8 cellular contexts compared by ENCODE assay signal in genomic region chr6:13874191-13874549, GRCh38. TPM values are rescaled to one million over a fixed set of nuclear protein-coding genes. Genes with fewer than 3 reads are reported as not detected.
DNase-seq lines count a peak whose midpoint lies in the region; ATAC-seq, FAIRE-seq and TF ChIP-seq lines count a peak whose summit lies in the region.

No MANE protein-coding gene starts in this region.

- DNase-seq in NCI-H2196 (lab: John Stamatoyannopoulos, UW; ENCODE audit: unreplicated experiment) (peak; percentile 44), NCI-H2196 treated with DMSO at 0.1 percent for 48 hours (lab: John Stamatoyannopoulos, UW; ENCODE audit: unreplicated experiment) (no peak), WTC11 (ENCODE audit: low spot score) (no peak), D721Med (ENCODE audit: insufficient read length, low spot score) (no peak), cerebellum (ENCODE audit: low spot score) (no peak)

- H3K9me3 Mint-ChIP-seq in WTC11: peaks cover 29% of the 10 kb centered on the region

- TF ChIP-seq CTCF in WTC11 (IDR thresholded peaks at IDR 0.05): no peak
- no peak for TF ChIP-seq CTCF in D721Med (IDR thresholded peaks at IDR 0.05; ENCODE audit: insufficient read depth, missing control alignments)

- POLR2A ChIA-PET in WTC11 (lab: Charles Lee): interaction anchor here (1.7 kb wide), 1 partner anchor 13 kb away, joined by 6 read pairs; no protein-coding TSS in a partner anchor

- H3K27me3 ChIP-seq in iPS-20b (ENCODE audit: insufficient read depth, low read length) (peaks cover 23% of the 10 kb centered on the region), subcutaneous abdominal adipose tissue (ENCODE audit: control insufficient read depth in 5 of 5, insufficient read depth in 4 of 5, low read length in 5 of 5) (no peaks in the 10 kb centered on the region)

- no peak for FAIRE-seq in D721Med (lab: Jason Lieb, UNC)

- H3K27ac Mint-ChIP-seq in WTC11: no peak overlapping the region; the same call in 1 of the 2 replicates

- no peaks in the 10 kb centered on the region for H3K36me3 ChIP-seq in iPS-20b (ENCODE audit: insufficient read depth, low read depth, low read length)
- H3K36me3 ChIP-seq in subcutaneous abdominal adipose tissue (ENCODE audit: control insufficient read depth in 5 of 5, insufficient read depth in 5 of 5, low read length in 5 of 5): no peaks in the 10 kb centered on the region

- H3K27me3 Mint-ChIP-seq in WTC11 (ENCODE audit: low read depth): peaks cover 27% of the 10 kb centered on the region

- H3K27ac ChIP-seq in iPS-20b (ENCODE audit: low read length): no peak overlapping the region
- no peak overlapping the region for H3K27ac ChIP-seq in subcutaneous abdominal adipose tissue (ENCODE audit: low read depth, low read length)

- CTCF ChIA-PET in WTC11 (lab: Charles Lee): interaction anchor here (0.6 to 2.2 kb wide), 14 partner anchors 14 to 259 kb away, joined by 3 to 14 read pairs (median 4); partner anchors contain the start of genes MCUR1, NOL7 and RNF182

- H3K9ac ChIP-seq in iPS-20b (ENCODE audit: low read depth, low read length) (peak overlapping the region; percentile 58; the same call in 1 of the 2 replicates), subcutaneous abdominal adipose tissue (ENCODE audit: low read length in 5 of 5) (peak overlapping the region in 2 of 5 donors; percentile 59 to 72)

- H3K4me3 Mint-ChIP-seq in WTC11: peak overlapping the region; percentile 66

- ATAC-seq in WTC11: no peak
- ATAC-seq in GM21717 (IDR thresholded peaks at IDR 0.05; ENCODE audit: unreplicated experiment): no peak

- H3K36me3 Mint-ChIP-seq in WTC11: peaks cover 10% of the 10 kb centered on the region

- H3K4me3 ChIP-seq in iPS-20b (ENCODE audit: low read length): peak overlapping the region; percentile 57
- H3K4me3 ChIP-seq in subcutaneous abdominal adipose tissue (ENCODE audit: low read depth in 1 of 5, low read length in 5 of 5): peak overlapping the region; percentile 31 to 77 (median 75)

- no peaks in the 10 kb centered on the region for H3K9me3 ChIP-seq in iPS-20b (ENCODE audit: insufficient read depth, low read depth, low read length)
- peaks cover 0 to 7% (median 0%) of the 10 kb centered on the region in 5 donors for H3K9me3 ChIP-seq in subcutaneous abdominal adipose tissue (ENCODE audit: control insufficient read depth in 5 of 5, low read length in 5 of 5)

- H3K4me1 Mint-ChIP-seq in WTC11: peaks cover 21% of the 10 kb centered on the region

- peaks cover 3% of the 10 kb centered on the region; the same call in 1 of the 2 replicates for H3K4me1 ChIP-seq in iPS-20b (ENCODE audit: insufficient read depth, low read length)
- H3K4me1 ChIP-seq in subcutaneous abdominal adipose tissue (ENCODE audit: control insufficient read depth in 5 of 5, insufficient read depth in 5 of 5, low read length in 5 of 5): peaks cover 3 to 28% (median 20%) of the 10 kb centered on the region in 5 donors

TF ChIP-seq in WTC11, 78 proteins besides CTCF, POLR2A, EP300 and RAD21:
- TF ChIP-seq NFATC4 (CRISPR knock-in tag; IDR thresholded peaks at IDR 0.05) (no peak), E2F1 (CRISPR knock-in tag; IDR thresholded peaks at IDR 0.05) (no peak), FOXP4 (CRISPR knock-in tag; IDR thresholded peaks at IDR 0.05) (no peak), SMAD3 (CRISPR knock-in tag; IDR thresholded peaks at IDR 0.05; ENCODE audit: borderline replicate concordance) (no peak), NR2C2 (CRISPR knock-in tag; IDR thresholded peaks at IDR 0.05) (no peak)

RNA-seq across cellular contexts. Expression of gene RNF182, which starts 50.6 kb away (rescaled TPM):
- 4.4 to 7.1 TPM (median 6.7 TPM) in 3 replicates for total RNA-seq in WTC11 (2021)
- 18.6 TPM for total RNA-seq in cerebellum

RNA-seq across cellular contexts. Expression of gene MCUR1, which starts 59.8 kb away (rescaled TPM):
- total RNA-seq in WTC11 (2021) (28.1 to 31.6 TPM (median 30.4 TPM) in 3 replicates), cerebellum (15.4 TPM)
